In genomic region chr10:103839867-103840746, GRCh38 we compare ENCODE assay signal across 15 cellular contexts. TPM values are rescaled to one million over a fixed set of nuclear protein-coding genes. Genes with fewer than 3 reads are reported as not detected.
DNase-seq lines count a peak whose midpoint lies in the region; ATAC-seq lines count a peak whose summit lies in the region.
"Had no signal": no experiment of that assay in that cellular context is flagged by ENCODE, and none has a peak within 500 bp of the region (broad histone marks: within the 10 kb centered on the region; RNA-seq: fewer than 3 reads in every experiment).

No MANE protein-coding gene starts in this region.

- CTCF ChIA-PET in activated CD4-positive, alpha-beta T cell treated with anti-CD3 and anti-CD28 coated beads for 36 hours (lab: Charles Lee): interaction anchor here (0.5 to 1.2 kb wide), 2 partner anchors 8 to 469 kb away, joined by 3 to 5 read pairs; no protein-coding TSS in a partner anchor

- H2AK5ac ChIP-seq in neuronal stem cell (ENCODE audit: low read depth, low read length): peak overlapping the region; percentile 39

- no peaks in the 10 kb centered on the region for H3K9me3 Mint-ChIP-seq in activated T-cell treated with anti-CD3 and anti-CD28 coated beads, Interleukin-2, amount 50 U/mL, for 4 hours
- no peaks in the 10 kb centered on the region for H3K9me3 Mint-ChIP-seq in activated CD4-positive, alpha-beta T cell treated with anti-CD3 and anti-CD28 coated beads for 36 hours (ENCODE audit: low read depth)
- H3K9me3 Mint-ChIP-seq: activated naive CD8-positive, alpha-beta T cell treated with anti-CD3 and anti-CD28 coated beads, Interleukin-2, amount 10 ng/mL, durations not matched to agents 7 days and 5 days; natural killer cell; stimulated activated naive CD8-positive, alpha-beta T cell treated with anti-CD3 and anti-CD28 coated beads, Interleukin-15, Interleukin-2, amounts not matched to agents 100 ng/mL and 50 ng/mL, for 24 hours had no signal

- no peak overlapping the region for H3K27ac ChIP-seq in neuronal stem cell (replicated peaks; ENCODE audit: low read length)
- H3K27ac ChIP-seq: hepatocyte had no signal

- H2BK12ac ChIP-seq in neuronal stem cell (ENCODE audit: low read length): no peak overlapping the region

- peak overlapping the region; percentile 39 for H3K14ac ChIP-seq in neuronal stem cell (ENCODE audit: low read length)

- H3K27me3 Mint-ChIP-seq in activated T-cell treated with anti-CD3 and anti-CD28 coated beads, Interleukin-2, amount 50 U/mL, for 4 hours (ENCODE audit: low read depth): no peaks in the 10 kb centered on the region
- no peaks in the 10 kb centered on the region for H3K27me3 Mint-ChIP-seq in activated CD4-positive, alpha-beta T cell treated with anti-CD3 and anti-CD28 coated beads for 36 hours
- H3K27me3 Mint-ChIP-seq: stimulated activated naive CD8-positive, alpha-beta T cell treated with anti-CD3 and anti-CD28 coated beads, Interleukin-15, Interleukin-2, amounts not matched to agents 100 ng/mL and 50 ng/mL, for 24 hours had no signal

- ATAC-seq in left cardiac atrium: peak; percentile 28 to 48
- no peak for ATAC-seq in activated T-cell treated with anti-CD3 and anti-CD28 coated beads, Interleukin-2, amount 50 U/mL, for 4 hours
- no peak for ATAC-seq in HG02571 (IDR thresholded peaks at IDR 0.05; ENCODE audit: unreplicated experiment)
- ATAC-seq in activated CD4-positive, alpha-beta T cell treated with anti-CD3 and anti-CD28 coated beads for 36 hours: no peak
- ATAC-seq: natural killer cell had no signal

- peak overlapping the region; percentile 79 for H2BK15ac ChIP-seq in neuronal stem cell (ENCODE audit: low read length)

- H3K27me3 ChIP-seq in neuronal stem cell (ENCODE audit: control insufficient read depth in 3 of 3, insufficient read depth in 3 of 3, low read depth in 1 of 3, low read length in 3 of 3): no peaks in the 10 kb centered on the region
- H3K27me3 ChIP-seq: hepatocyte had no signal

- whole genome bisulfite sequencing in neuronal stem cell (ENCODE audit: extremely low coverage in 2 of 2, insufficient read length in 2 of 2, insufficient replicate concordance in 1 of 2), 2 donors: no CpG with 5 or more reads among the region's 18 CpGs

- H3K4me3 ChIP-seq in neuronal stem cell (ENCODE audit: low read length in 2 of 2): no peak overlapping the region
- H3K4me3 ChIP-seq: hepatocyte had no signal

- no peak overlapping the region for H3K4ac ChIP-seq in neuronal stem cell (ENCODE audit: low read length)

- DNase-seq in DMS 273 (lab: John Stamatoyannopoulos, UW; ENCODE audit: unreplicated experiment) (peak; percentile 95), NCI-H2171 (lab: John Stamatoyannopoulos, UW) (peak; percentile 62), left cardiac atrium (peak; percentile 72), neuronal stem cell (ENCODE audit: low spot score) (no peak)
- DNase-seq in activated T-cell treated with anti-CD3 and anti-CD28 coated beads, Interleukin-2, amount 50 U/mL, for 4 hours: no peak
- no peak for DNase-seq in activated CD4-positive, alpha-beta T cell treated with anti-CD3 and anti-CD28 coated beads for 36 hours
- DNase-seq in stimulated activated CD4-positive, alpha-beta T cell treated with anti-CD3 and anti-CD28 coated beads, Interleukin-4, amount 100 ng/mL, for 1 hour: no peak
- DNase-seq: activated CD4-positive, alpha-beta T cell treated with anti-CD3 and anti-CD28 coated beads, Interleukin-2, amount 50 U/mL, for 48 hours; activated naive CD8-positive, alpha-beta T cell treated with anti-CD3 and anti-CD28 coated beads, Interleukin-2, amount 10 ng/mL, durations not matched to agents 7 days and 5 days; effector CD4-positive, alpha-beta T cell; natural killer cell; NCI-H774 had no signal

- no peaks in the 10 kb centered on the region for H3K9me3 ChIP-seq in neuronal stem cell (replicated peaks in 1 of 2; ENCODE audit: control insufficient read depth in 2 of 2, insufficient read depth in 1 of 2, low read depth in 1 of 2, low read length in 2 of 2)

- no peak overlapping the region for H3K9ac ChIP-seq in neuronal stem cell (ENCODE audit: low read depth, low read length, poor library complexity)

- H3K4me2 ChIP-seq in neuronal stem cell (ENCODE audit: insufficient read depth, low read length, poor library complexity, severe bottlenecking): no peak overlapping the region
- H3K4me2 ChIP-seq: hepatocyte had no signal

- H3K79me1 ChIP-seq in neuronal stem cell (ENCODE audit: low read depth, low read length): no peaks in the 10 kb centered on the region

- no peak overlapping the region for H2BK120ac ChIP-seq in neuronal stem cell (ENCODE audit: low read depth, low read length)

- H2BK5ac ChIP-seq in neuronal stem cell (ENCODE audit: low read length): peak overlapping the region; percentile 28

- H3K4me3 Mint-ChIP-seq in activated T-cell treated with anti-CD3 and anti-CD28 coated beads, Interleukin-2, amount 50 U/mL, for 4 hours: no peak overlapping the region
- H3K4me3 Mint-ChIP-seq in activated CD4-positive, alpha-beta T cell treated with anti-CD3 and anti-CD28 coated beads for 36 hours: no peak overlapping the region
- H3K4me3 Mint-ChIP-seq: activated naive CD8-positive, alpha-beta T cell treated with anti-CD3 and anti-CD28 coated beads, Interleukin-2, amount 10 ng/mL, durations not matched to agents 7 days and 5 days; natural killer cell; stimulated activated naive CD8-positive, alpha-beta T cell treated with anti-CD3 and anti-CD28 coated beads, Interleukin-15, Interleukin-2, amounts not matched to agents 100 ng/mL and 50 ng/mL, for 24 hours had no signal

- no peak overlapping the region for H4K91ac ChIP-seq in neuronal stem cell (ENCODE audit: low read depth, low read length, poor library complexity)

- intact Hi-C loops in left cardiac atrium (cut with DNase I): no loop called here
- intact Hi-C loops in activated CD4-positive, alpha-beta T cell treated with anti-CD3 and anti-CD28 coated beads for 36 hours (cut with DNase I, micrococcal nuclease): loop anchor here in 1 of 2 experiments (5.0 kb wide), 1 partner anchor 737 kb away; no protein-coding TSS in a partner anchor

- no peak overlapping the region for H2AFZ ChIP-seq in neuronal stem cell (ENCODE audit: low read length)
- H2AFZ ChIP-seq: hepatocyte had no signal

- peaks cover 5% of the 10 kb centered on the region for H3K4me1 Mint-ChIP-seq in activated T-cell treated with anti-CD3 and anti-CD28 coated beads, Interleukin-2, amount 50 U/mL, for 4 hours (ENCODE audit: low read depth)
- H3K4me1 Mint-ChIP-seq in activated CD4-positive, alpha-beta T cell treated with anti-CD3 and anti-CD28 coated beads for 36 hours: no peaks in the 10 kb centered on the region
- H3K4me1 Mint-ChIP-seq: activated naive CD8-positive, alpha-beta T cell treated with anti-CD3 and anti-CD28 coated beads, Interleukin-2, amount 10 ng/mL, durations not matched to agents 7 days and 5 days; natural killer cell had no signal

- no peaks in the 10 kb centered on the region for H3K36me3 Mint-ChIP-seq in activated T-cell treated with anti-CD3 and anti-CD28 coated beads, Interleukin-2, amount 50 U/mL, for 4 hours (ENCODE audit: insufficient read depth)
- H3K36me3 Mint-ChIP-seq in activated CD4-positive, alpha-beta T cell treated with anti-CD3 and anti-CD28 coated beads for 36 hours (ENCODE audit: low read depth): no peaks in the 10 kb centered on the region
- H3K36me3 Mint-ChIP-seq: activated naive CD8-positive, alpha-beta T cell treated with anti-CD3 and anti-CD28 coated beads, Interleukin-2, amount 10 ng/mL, durations not matched to agents 7 days and 5 days; natural killer cell had no signal

- H3K4me1 ChIP-seq in neuronal stem cell (ENCODE audit: control insufficient read depth in 2 of 2, insufficient read depth in 1 of 2, low read depth in 1 of 2, low read length in 2 of 2): peaks cover 16 to 21% of the 10 kb centered on the region in 2 donors

- H3K27ac Mint-ChIP-seq in activated CD4-positive, alpha-beta T cell treated with anti-CD3 and anti-CD28 coated beads for 36 hours: no peak overlapping the region
- H3K27ac Mint-ChIP-seq: activated naive CD8-positive, alpha-beta T cell treated with anti-CD3 and anti-CD28 coated beads, Interleukin-2, amount 10 ng/mL, durations not matched to agents 7 days and 5 days; natural killer cell; stimulated activated naive CD8-positive, alpha-beta T cell treated with anti-CD3 and anti-CD28 coated beads, Interleukin-15, Interleukin-2, amounts not matched to agents 100 ng/mL and 50 ng/mL, for 24 hours had no signal

- no peak overlapping the region for H4K8ac ChIP-seq in neuronal stem cell (ENCODE audit: low read depth, low read length)

- no peak overlapping the region for H3K23ac ChIP-seq in neuronal stem cell (ENCODE audit: low read depth, low read length, poor library complexity)

- H3K18ac ChIP-seq in neuronal stem cell (ENCODE audit: low read length): peak overlapping the region; percentile 84

- no peaks in the 10 kb centered on the region for H3K36me3 ChIP-seq in neuronal stem cell (replicated peaks in 1 of 2; ENCODE audit: control insufficient read depth in 2 of 2, insufficient read depth in 2 of 2, low read length in 2 of 2)

- POLR2A ChIA-PET in activated CD4-positive, alpha-beta T cell treated with anti-CD3 and anti-CD28 coated beads for 36 hours (lab: Charles Lee): no interaction called here

RNA-seq across cellular contexts. Expression of gene SH3PXD2A, which starts 15.3 kb away (rescaled TPM):
- total RNA-seq in left cardiac atrium: 10 to 100 TPM; 24.6 to 27.7 TPM
- polyA plus RNA-seq in neuronal stem cell (2013, experiment 1 of 2): 9.8 TPM
- polyA plus RNA-seq in neuronal stem cell (2013, experiment 2 of 2): 9.8 TPM
- 1 to 10 TPM; 2.4 to 2.8 (median 2.4) TPM for total RNA-seq in activated T-cell treated with anti-CD3 and anti-CD28 coated beads, Interleukin-2, amount 50 U/mL, for 4 hours
- total RNA-seq in activated CD4-positive, alpha-beta T cell treated with anti-CD3 and anti-CD28 coated beads for 36 hours: 1 to 10 TPM; 6.7 to 7.7 TPM

Comparison
In these comparisons a context has a peak if more than half of its experiments do, and no peak if none do; other contexts are left out.
1. DNase-seq: peak in DMS 273 (single experiment), NCI-H2171 (single experiment) and left cardiac atrium (single experiment); none in neuronal stem cell (single experiment), activated T-cell treated with anti-CD3 and anti-CD28 coated beads, Interleukin-2, amount 50 U/mL, for 4 hours (single experiment), activated CD4-positive, alpha-beta T cell treated with anti-CD3 and anti-CD28 coated beads for 36 hours (single experiment) and stimulated activated CD4-positive, alpha-beta T cell treated with anti-CD3 and anti-CD28 coated beads, Interleukin-4, amount 100 ng/mL, for 1 hour (single experiment).
2. ATAC-seq: peak in left cardiac atrium (2 of 2); none in activated T-cell treated with anti-CD3 and anti-CD28 coated beads, Interleukin-2, amount 50 U/mL, for 4 hours (0 of 2), HG02571 (single experiment) and activated CD4-positive, alpha-beta T cell treated with anti-CD3 and anti-CD28 coated beads for 36 hours (single experiment).